In the genomic region with DNA sequence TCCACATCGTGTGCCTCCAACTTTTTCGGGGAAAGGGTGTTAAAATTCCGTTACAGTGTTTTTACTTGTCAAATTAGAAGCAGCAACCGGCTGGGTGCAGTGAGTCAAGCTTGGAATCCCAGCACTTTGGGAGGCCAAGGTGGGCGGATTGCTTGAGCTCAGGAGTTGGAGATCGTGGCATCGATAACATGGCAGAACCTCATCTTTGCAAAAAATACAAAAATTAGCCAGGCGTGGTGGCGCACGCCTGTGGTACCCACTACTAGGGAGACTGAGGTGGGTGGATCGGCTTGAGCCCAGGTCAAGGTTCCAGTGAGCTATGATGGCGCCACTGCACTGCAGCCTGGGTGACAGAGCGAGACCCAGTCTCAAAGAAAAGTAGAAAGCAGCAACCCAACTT, we compare ENCODE assay signal across 8 cellular contexts. TPM values are rescaled to one million over a fixed set of nuclear protein-coding genes. Genes with fewer than 3 reads are reported as not detected.
DNase-seq lines count a peak whose midpoint lies in the region; ATAC-seq and TF ChIP-seq lines count a peak whose summit lies in the region.

No MANE protein-coding gene starts in this region.

- 67 to 72% methylated on average over 12 to 13 of the region's 13 CpGs for WGBS in mesodermal cell (ENCODE audit: insufficient coverage in 2 of 2), 2 experiments

- no peaks in the 10 kb centered on the region for H3K27me3 ChIP-seq in cardiac muscle cell
- no peaks in the 10 kb centered on the region for H3K27me3 ChIP-seq in breast epithelium
- H3K27me3 ChIP-seq in uterus = no peaks in the 10 kb centered on the region

- H3K4me1 ChIP-seq in cardiac muscle cell (ENCODE audit: low read depth) (peaks cover 6% of the 10 kb centered on the region), breast epithelium (peaks cover 4 to 26% of the 10 kb centered on the region in 2 donors), mesodermal cell (ENCODE audit: control insufficient read depth, insufficient read depth, low read length, poor library complexity, severe bottlenecking) (peaks cover 25% of the 10 kb centered on the region), uterus (peaks cover 0 to 7% of the 10 kb centered on the region in 2 donors)

- no peak for ATAC-seq in Right ventricle myocardium superior (ENCODE audit: poor library complexity)

- DNase-seq in cardiac muscle cell (ENCODE audit: low read depth in 1 of 2, low spot score in 1 of 2) (no peak), Right ventricle myocardium superior (no peak), breast epithelium (ENCODE audit: low spot score in 2 of 2) (no peak), uterus (no peak), foreskin melanocyte (no peak), NCI-H345 (lab: John Stamatoyannopoulos, UW) (no peak), NCI-H1092 (lab: John Stamatoyannopoulos, UW) (no peak)

- TF ChIP-seq CTCF in cardiac muscle cell (IDR thresholded peaks at IDR 0.05; ENCODE audit: low read depth, low read length) = no peak
- no peak for TF ChIP-seq CTCF in breast epithelium (IDR thresholded peaks at IDR 0.05)
- no peak for TF ChIP-seq CTCF in uterus (IDR thresholded peaks at IDR 0.05)

- intact Hi-C loops in Right ventricle myocardium superior (cut with DNase I) = loop anchor here (10.0 kb wide), 1 partner anchor 52 kb away; a partner anchor contains a TSS
- intact Hi-C loops in breast epithelium (cut with DNase I; ENCODE audit: low total_unique reads) = loop anchor here (2.0 kb wide), 1 partner anchor 74 kb away; no protein-coding TSS in a partner anchor
- intact Hi-C loops in uterus (cut with DNase I; ENCODE audit: low total_unique reads) = no loop called here

- TF ChIP-seq POLR2A in breast epithelium (IDR thresholded peaks at IDR 0.05) (no peak), uterus (IDR thresholded peaks at IDR 0.05) (no peak)

- H3K27ac ChIP-seq in cardiac muscle cell (peak overlapping the region; percentile 77), breast epithelium (peak overlapping the region; percentile 90 to 92), mesodermal cell (ENCODE audit: low read depth, low read length, severe bottlenecking) (no peak overlapping the region), uterus (peak overlapping the region; percentile 81 to 84)

- no peaks in the 10 kb centered on the region for H3K9me3 ChIP-seq in cardiac muscle cell (ENCODE audit: low read depth)
- H3K9me3 ChIP-seq in breast epithelium = no peaks in the 10 kb centered on the region
- no peaks in the 10 kb centered on the region for H3K9me3 ChIP-seq in mesodermal cell (ENCODE audit: control insufficient read depth, low read length)
- H3K9me3 ChIP-seq in uterus = no peaks in the 10 kb centered on the region

- peak overlapping the region; percentile 67 for H3K4me3 ChIP-seq in cardiac muscle cell
- H3K4me3 ChIP-seq in breast epithelium = peak overlapping the region; percentile 80 to 94 (median 84)
- H3K4me3 ChIP-seq in mesodermal cell (ENCODE audit: extremely low read depth, insufficient read depth, low read length, poor library complexity, severe bottlenecking) = peak overlapping the region; percentile 74
- H3K4me3 ChIP-seq in uterus = peak overlapping the region; percentile 92 to 93

- H3K36me3 ChIP-seq in cardiac muscle cell = peaks cover 8% of the 10 kb centered on the region
- no peaks in the 10 kb centered on the region for H3K36me3 ChIP-seq in breast epithelium
- peaks cover 60% of the 10 kb centered on the region for H3K36me3 ChIP-seq in mesodermal cell (ENCODE audit: control insufficient read depth, insufficient read depth, low read length)
- no peaks in the 10 kb centered on the region for H3K36me3 ChIP-seq in uterus

RNA-seq across cellular contexts. Expression of a gene that starts 1.1 kb away (rescaled TPM):
- total RNA-seq in cardiac muscle cell = 22.5 and 25.3 TPM in 2 replicates
- 29.7 and 35.5 TPM in 2 replicates for polyA plus RNA-seq in cardiac muscle cell
- 20.8 TPM for total RNA-seq in Right ventricle myocardium superior
- total RNA-seq in breast epithelium = 10 to 100 TPM; 33.0 to 44.9 (median 39.2) TPM
- 29.1 TPM for polyA plus RNA-seq in mesodermal cell (2013, experiment 1 of 2)
- 28.8 TPM for polyA plus RNA-seq in mesodermal cell (2013, experiment 2 of 2)
- total RNA-seq in uterus = 10 to 100 TPM; 10.2 to 39.8 (median 19.8) TPM

RNA-seq across cellular contexts. Expression of a gene that starts 31.1 kb away (rescaled TPM):
- total RNA-seq in cardiac muscle cell (11.7 and 27.2 TPM in 2 replicates), Right ventricle myocardium superior (19.7 TPM), breast epithelium (1 to 10 TPM; 6.7 to 9.2 (median 8.0) TPM), uterus (10 to 100 TPM in 1 of 4 donors, 1 to 10 TPM in 3; 1.8 to 47.9 (median 7.8) TPM)
- 60.0 and 76.3 TPM in 2 replicates for polyA plus RNA-seq in cardiac muscle cell
- polyA plus RNA-seq in mesodermal cell (2013, experiment 1 of 2) = 47.7 TPM
- 36.3 TPM for polyA plus RNA-seq in mesodermal cell (2013, experiment 2 of 2)

RNA-seq across cellular contexts. Expression of a gene that starts 54.7 kb away (rescaled TPM):
- total RNA-seq in cardiac muscle cell (14.2 and 15.1 TPM in 2 replicates), Right ventricle myocardium superior (3.9 TPM), breast epithelium (1 to 10 TPM; 5.6 to 10.0 (median 7.5) TPM), uterus (10 to 100 TPM in 1 of 4 donors, 1 to 10 TPM in 3; 1.5 to 13.5 (median 3.6) TPM)
- polyA plus RNA-seq in cardiac muscle cell = 5.9 and 9.1 TPM in 2 replicates
- 6.6 TPM for polyA plus RNA-seq in mesodermal cell (2013, experiment 1 of 2)
- 5.6 TPM for polyA plus RNA-seq in mesodermal cell (2013, experiment 2 of 2)
